ENCODE assay signal across 14 cellular contexts in genomic region chr14:104925941-104926609, GRCh38. TPM values are rescaled to one million over a fixed set of nuclear protein-coding genes. Genes with fewer than 3 reads are reported as not detected.
DNase-seq lines count a peak whose midpoint lies in the region; ATAC-seq, FAIRE-seq and TF ChIP-seq lines count a peak whose summit lies in the region.
"Had no signal": no experiment of that assay in that cellular context is flagged by ENCODE, and none has a peak within 500 bp of the region (broad histone marks: within the 10 kb centered on the region; RNA-seq: fewer than 3 reads in every experiment).

No MANE protein-coding gene starts in this region.

- H3K4me2 ChIP-seq in DOHH2 (ENCODE audit: low read length) = peak overlapping the region; percentile 97
- peak overlapping the region; percentile 86 for H3K4me2 ChIP-seq in MM.1S (ENCODE audit: low read depth, low read length)
- H3K4me2 ChIP-seq in mesenchymal stem cell (ENCODE audit: low read length, poor library complexity, severe bottlenecking) = no peak overlapping the region

- H3K36me3 ChIP-seq in DOHH2 (ENCODE audit: control insufficient read depth, low read length) (no peaks in the 10 kb centered on the region), MM.1S (replicated peaks; ENCODE audit: insufficient read depth, low read length) (no peaks in the 10 kb centered on the region), kidney (ENCODE audit: control insufficient read depth in 1 of 2, insufficient read depth in 2 of 2, low read length in 2 of 2) (no peaks in the 10 kb centered on the region), mesenchymal stem cell (ENCODE audit: control insufficient read depth in 1 of 2, insufficient read depth in 2 of 2, low read depth in 1 of 2, low read length in 2 of 2) (no peaks in the 10 kb centered on the region), adrenal gland (replicated peaks in 1 of 2) (no peaks in the 10 kb centered on the region)

- peaks cover 9% of the 10 kb centered on the region for H3K9me3 Mint-ChIP-seq in mesothelial cell of epicardium
- H3K9me3 Mint-ChIP-seq: activated T-cell treated with anti-CD3 and anti-CD28 coated beads, Interleukin-2, amount 50 U/mL, for 72 hours had no signal

- H3K4ac ChIP-seq in mesenchymal stem cell (ENCODE audit: low read depth in 1 of 2, low read length in 2 of 2) = no peak overlapping the region

- H3K4me1 ChIP-seq in DOHH2 (ENCODE audit: control insufficient read depth, low read length) (peaks cover 56% of the 10 kb centered on the region), MM.1S (ENCODE audit: low read length) (peaks cover 19% of the 10 kb centered on the region), kidney (ENCODE audit: control insufficient read depth in 1 of 2, insufficient read depth in 1 of 2, low read depth in 1 of 2, low read length in 2 of 2) (no peaks in the 10 kb centered on the region), mesenchymal stem cell (ENCODE audit: control insufficient read depth, insufficient read depth, low read depth, low read length) (peaks cover 25% of the 10 kb centered on the region), adrenal gland (replicated peaks in 1 of 2) (no peaks in the 10 kb centered on the region)
- H3K4me1 ChIP-seq: foreskin keratinocyte had no signal

- no peak overlapping the region for H3K18ac ChIP-seq in mesenchymal stem cell (ENCODE audit: low read depth in 1 of 2, low read length in 2 of 2)

- H3K79me1 ChIP-seq in mesenchymal stem cell (replicated peaks; ENCODE audit: low read length, poor library complexity, severe bottlenecking) = no peaks in the 10 kb centered on the region

- peak; percentile 6 for DNase-seq in MM.1S
- peak; percentile 61 for DNase-seq in kidney
- no peak for DNase-seq in mesenchymal stem cell
- no peak for DNase-seq in NCI-H446 (lab: John Stamatoyannopoulos, UW)
- DNase-seq in mesothelial cell of epicardium (ENCODE audit: low spot score in 2 of 2, unreplicated experiment in 2 of 2) = no peak
- no peak for DNase-seq in adrenal gland
- DNase-seq: activated T-cell treated with anti-CD3 and anti-CD28 coated beads, Interleukin-2, amount 50 U/mL, for 72 hours; endodermal cell; foreskin keratinocyte; stimulated activated CD4-positive, alpha-beta T cell treated with anti-CD3 and anti-CD28 coated beads, Interleukin-4, amount 100 ng/mL, for 24 hours; stimulated activated naive CD4-positive, alpha-beta T cell had no signal

- no peaks in the 10 kb centered on the region for H3K9me2 ChIP-seq in DOHH2 (replicated peaks; ENCODE audit: control insufficient read depth, low read length)
- no peaks in the 10 kb centered on the region for H3K9me2 ChIP-seq in MM.1S (replicated peaks; ENCODE audit: insufficient read depth, low read length)

- H3K9me3 ChIP-seq in DOHH2 (ENCODE audit: control insufficient read depth, insufficient read depth, low read length) (peaks cover 7% of the 10 kb centered on the region; the same call in 1 of the 2 replicates), MM.1S (replicated peaks; ENCODE audit: insufficient read depth, low read length) (no peaks in the 10 kb centered on the region), kidney (ENCODE audit: control insufficient read depth in 1 of 2, low read length in 2 of 2) (no peaks in the 10 kb centered on the region), mesenchymal stem cell (ENCODE audit: control insufficient read depth, low read length) (peaks cover 6% of the 10 kb centered on the region), adrenal gland (replicated peaks in 1 of 3) (no peaks in the 10 kb centered on the region)

- H3K4me3 Mint-ChIP-seq in mesothelial cell of epicardium = no peak overlapping the region
- H3K4me3 Mint-ChIP-seq: activated T-cell treated with anti-CD3 and anti-CD28 coated beads, Interleukin-2, amount 50 U/mL, for 72 hours; endodermal cell had no signal

- intact Hi-C loops in kidney (cut with DNase I) = no loop called here
- intact Hi-C loops in adrenal gland (cut with DNase I) = no loop called here

- peak overlapping the region; percentile 46 for H3K9ac ChIP-seq in MM.1S (ENCODE audit: low read length)
- H3K9ac ChIP-seq in kidney (ENCODE audit: low read length in 2 of 2) = no peak overlapping the region
- no peak overlapping the region for H3K9ac ChIP-seq in mesenchymal stem cell (ENCODE audit: low read length)

- H3K27me3 Mint-ChIP-seq in mesothelial cell of epicardium (ENCODE audit: low read depth) = peaks cover 20% of the 10 kb centered on the region

- H4K8ac ChIP-seq in mesenchymal stem cell (ENCODE audit: low read length) = no peak overlapping the region

- H3K79me2 ChIP-seq in DOHH2 (ENCODE audit: control insufficient read depth, low read length) (0 out of 2 replicates have a peak, but pooled peaks cover 4% of the 10 kb centered on the region), MM.1S (ENCODE audit: low read length) (no peaks in the 10 kb centered on the region)

- no peak overlapping the region for H2BK15ac ChIP-seq in mesenchymal stem cell (ENCODE audit: low read depth, poor library complexity, severe bottlenecking)

- H3K27ac ChIP-seq in DOHH2 (ENCODE audit: low read depth, low read length) = peak overlapping the region; percentile 78
- peak overlapping the region; percentile 69; the same call in 1 of the 2 replicates for H3K27ac ChIP-seq in MM.1S (ENCODE audit: low read length)
- no peak overlapping the region for H3K27ac ChIP-seq in kidney (ENCODE audit: low read depth in 2 of 2, low read length in 2 of 2)
- no peak overlapping the region for H3K27ac ChIP-seq in mesenchymal stem cell (ENCODE audit: low read length, poor library complexity, severe bottlenecking)
- no peak overlapping the region for H3K27ac ChIP-seq in adrenal gland
- H3K27ac ChIP-seq: foreskin keratinocyte had no signal

- H3K36me3 Mint-ChIP-seq in mesothelial cell of epicardium = no peaks in the 10 kb centered on the region

- no peak overlapping the region for H2BK120ac ChIP-seq in mesenchymal stem cell (ENCODE audit: low read depth, low read length)

- peak; percentile 13 for ATAC-seq in GM21723 (IDR thresholded peaks at IDR 0.05; ENCODE audit: unreplicated experiment)
- ATAC-seq: foreskin keratinocyte had no signal

- TF ChIP-seq POLR2A in adrenal gland (IDR thresholded peaks at IDR 0.05) = no peak

- TF ChIP-seq CTCF in DOHH2 (IDR thresholded peaks at IDR 0.05; ENCODE audit: low read depth, low read length, poor library complexity, severe bottlenecking) (no peak), MM.1S (IDR thresholded peaks at IDR 0.05; ENCODE audit: low read length) (no peak), kidney (IDR thresholded peaks at IDR 0.05; ENCODE audit: borderline replicate concordance, extremely low read depth, insufficient read depth) (no peak), mesothelial cell of epicardium (IDR thresholded peaks at IDR 0.05; ENCODE audit: unreplicated experiment) (no peak), adrenal gland (IDR thresholded peaks at IDR 0.05) (no peak)

- H3K4me1 Mint-ChIP-seq in mesothelial cell of epicardium = no peaks in the 10 kb centered on the region
- H3K4me1 Mint-ChIP-seq: endodermal cell had no signal

- FAIRE-seq in kidney (lab: Jason Lieb, UNC) = no peak

- H3K27me3 ChIP-seq in DOHH2 (ENCODE audit: control insufficient read depth, low read length) = no peaks in the 10 kb centered on the region
- H3K27me3 ChIP-seq in MM.1S (replicated peaks; ENCODE audit: insufficient read depth, low read length) = no peaks in the 10 kb centered on the region
- H3K27me3 ChIP-seq in mesenchymal stem cell (ENCODE audit: control insufficient read depth in 1 of 2, insufficient read depth in 1 of 2, low read length in 2 of 2) = peaks cover 0 to 19% of the 10 kb centered on the region in 2 experiments
- H3K27me3 ChIP-seq in adrenal gland = peaks cover 5% of the 10 kb centered on the region

- H2BK5ac ChIP-seq in mesenchymal stem cell (ENCODE audit: low read depth, low read length, poor library complexity, severe bottlenecking) = no peak overlapping the region

- H3K4me3 ChIP-seq in DOHH2 (ENCODE audit: low read length) = peak overlapping the region; percentile 74
- H3K4me3 ChIP-seq in MM.1S (ENCODE audit: low read length) = peak overlapping the region; percentile 15; the same call in 1 of the 2 replicates
- H3K4me3 ChIP-seq in kidney (ENCODE audit: low read length in 2 of 2) = no peak overlapping the region
- no peak overlapping the region for H3K4me3 ChIP-seq in mesenchymal stem cell (ENCODE audit: insufficient read depth in 1 of 2, low read depth in 1 of 2, low read length in 2 of 2)
- H3K4me3 ChIP-seq in adrenal gland = no peak overlapping the region

- H2BK12ac ChIP-seq in mesenchymal stem cell (ENCODE audit: low read length in 2 of 2) = no peak overlapping the region

- peaks cover 13% of the 10 kb centered on the region for H3F3A ChIP-seq in DOHH2 (ENCODE audit: control insufficient read depth, insufficient read depth)
- H3F3A ChIP-seq in MM.1S (ENCODE audit: insufficient read depth, low read length) = no peaks in the 10 kb centered on the region

- H2AK5ac ChIP-seq in mesenchymal stem cell (ENCODE audit: low read length, severe bottlenecking) = no peak overlapping the region

- H2AFZ ChIP-seq in MM.1S (ENCODE audit: low read length) (no peak overlapping the region), mesenchymal stem cell (ENCODE audit: low read depth, low read length) (no peak overlapping the region)

- H3K23ac ChIP-seq in mesenchymal stem cell (ENCODE audit: low read length in 2 of 2) = no peak overlapping the region

- H3K27ac Mint-ChIP-seq in mesothelial cell of epicardium = no peak overlapping the region
- H3K27ac Mint-ChIP-seq: activated T-cell treated with anti-CD3 and anti-CD28 coated beads, Interleukin-2, amount 50 U/mL, for 72 hours; endodermal cell had no signal

- WGBS in mesenchymal stem cell = 81% methylated on average over 13 of the region's 13 CpGs
- WGBS in adrenal gland, 4 donors = 62 to 81% (median 71%) methylated on average over 3 to 13 of the region's 13 CpGs; no CpG with 5 or more reads in 1 of the 4 donors

- H4K91ac ChIP-seq in mesenchymal stem cell (ENCODE audit: low read length) = no peak overlapping the region

- H4K20me1 ChIP-seq in DOHH2 (ENCODE audit: control insufficient read depth, insufficient read depth, low read depth, low read length) (no peaks in the 10 kb centered on the region), MM.1S (ENCODE audit: insufficient read depth, low read length) (no peaks in the 10 kb centered on the region)

- H3K14ac ChIP-seq in mesenchymal stem cell (ENCODE audit: low read length in 2 of 2) = no peak overlapping the region

RNA-seq across cellular contexts. Expression of gene PLD4, which starts 1.4 kb away (rescaled TPM):
- total RNA-seq in kidney (3.2 TPM), mesothelial cell of epicardium (0.58 to 0.78 TPM (median 0.75 TPM) in 3 replicates), adrenal gland (1 to 10 TPM in 1 of 8 donors, under 1 TPM in 4, not detected in 3; 0.30 to 1.9 (median 0.50) TPM)
- polyA plus RNA-seq in kidney (ENCODE audit: insufficient read depth, low read depth, low replicate concordance) (not detected), adrenal gland (1 to 10 TPM in 1 of 3 donors, under 1 TPM in 2; 0.37 to 1.0 (median 0.64) TPM)
- 0.01 TPM for polyA plus RNA-seq in mesenchymal stem cell (2013, experiment 1 of 2)
- polyA plus RNA-seq in mesenchymal stem cell (2013, experiment 2 of 2) = not detected
- total RNA-seq: endodermal cell, foreskin keratinocyte, myocyte had no signal

RNA-seq across cellular contexts. Expression of gene AHNAK2, which starts 52.1 kb away (rescaled TPM):
- total RNA-seq in kidney = 72.0 TPM
- polyA plus RNA-seq in kidney (ENCODE audit: insufficient read depth, low read depth, low replicate concordance) = 1.1 TPM
- polyA plus RNA-seq in mesenchymal stem cell (2013, experiment 1 of 2) = 21.6 TPM
- 19.4 TPM for polyA plus RNA-seq in mesenchymal stem cell (2013, experiment 2 of 2)
- total RNA-seq in mesothelial cell of epicardium = 2.4 to 2.8 TPM (median 2.6 TPM) in 3 replicates
- total RNA-seq in adrenal gland = 10 to 100 TPM in 2 of 8 donors, 1 to 10 TPM in 4, under 1 TPM in 2; 0.69 to 16.0 (median 4.1) TPM
- polyA plus RNA-seq in adrenal gland = 1 to 10 TPM; 1.8 to 6.5 (median 4.4) TPM

RNA-seq across cellular contexts. Expression of gene CLBA1, which starts 59.5 kb away (rescaled TPM):
- total RNA-seq in kidney = 22.6 TPM
- polyA plus RNA-seq in kidney (ENCODE audit: insufficient read depth, low read depth, low replicate concordance) = 13.2 TPM
- polyA plus RNA-seq in mesenchymal stem cell (2013, experiment 1 of 2) = 5.1 TPM
- polyA plus RNA-seq in mesenchymal stem cell (2013, experiment 2 of 2) = 5.4 TPM
- total RNA-seq in mesothelial cell of epicardium = 9.0 to 10.3 TPM (median 10.2 TPM) in 3 replicates
- 10 to 100 TPM in 2 of 8 donors, 1 to 10 TPM in 6; 6.3 to 13.4 (median 8.4) TPM for total RNA-seq in adrenal gland
- polyA plus RNA-seq in adrenal gland = 10 to 100 TPM; 11.1 to 22.5 (median 19.9) TPM

Comparison
In these comparisons a context has a peak if more than half of its experiments do, and no peak if none do; other contexts are left out.
1. H3K27ac ChIP-seq: peak in DOHH2 (single experiment) and MM.1S (single experiment); none in kidney (0 of 2), mesenchymal stem cell (single experiment) and adrenal gland (0 of 5).
2. H3K4me3 ChIP-seq: peak in DOHH2 (single experiment) and MM.1S (single experiment); none in kidney (0 of 2), mesenchymal stem cell (0 of 2) and adrenal gland (0 of 4).
3. DNase-seq: peak in MM.1S (single experiment) and kidney (single experiment); none in mesenchymal stem cell (single experiment), NCI-H446 (0 of 2), mesothelial cell of epicardium (0 of 2) and adrenal gland (0 of 7).